16 cellular contexts compared by ENCODE assay signal in genomic region chr3:167870743-167871142, GRCh38.
DNase-seq lines count a peak whose midpoint lies in the region; ATAC-seq and TF ChIP-seq lines count a peak whose summit lies in the region.
"Had no signal": no experiment of that assay in that cellular context is flagged by ENCODE, and none has a peak within 500 bp of the region (broad histone marks: within the 10 kb centered on the region; RNA-seq: fewer than 3 reads in every experiment).

No MANE protein-coding gene starts in this region.

- peak overlapping the region; percentile 61 to 90 (median 78) for H3K27ac ChIP-seq in heart left ventricle
- H3K27ac ChIP-seq in psoas muscle, result peak overlapping the region; percentile 66
- peak overlapping the region; percentile 45 for H3K27ac ChIP-seq in subcutaneous abdominal adipose tissue (ENCODE audit: low read depth, low read length)
- H3K27ac ChIP-seq: 22Rv1, A549, C4-2B, HL-60 had no signal

- H3K9ac ChIP-seq in subcutaneous abdominal adipose tissue (ENCODE audit: low read length in 5 of 5), result peak overlapping the region in 1 of 5 donors; percentile 1

- intact Hi-C loops in heart left ventricle (cut with DNase I), result loop anchor here in 4 of 10 donors (5.0 to 10.0 kb wide), 3 partner anchors 133 to 466 kb away; partner anchors contain the start of genes SERPINI1 (in 3 of the 4) and PDCD10 (in 2 of the 4)
- intact Hi-C loops in Right ventricle myocardium superior (cut with DNase I), result no loop called here
- intact Hi-C loops in psoas muscle (cut with DNase I), result no loop called here

- WGBS in heart left ventricle, 4 donors, result 63 to 77% (median 72%) methylated on average over 4 of the region's 4 CpGs
- WGBS in psoas muscle, 3 donors, result 68 to 73% (median 71%) methylated on average over 4 of the region's 4 CpGs

- H3K9me3 ChIP-seq in heart left ventricle (peaks cover 0 to 5% (median 0%) of the 10 kb centered on the region in 12 donors), psoas muscle (no peaks in the 10 kb centered on the region), subcutaneous abdominal adipose tissue (ENCODE audit: control insufficient read depth in 5 of 5, low read length in 5 of 5) (no peaks in the 10 kb centered on the region)
- H3K9me3 ChIP-seq: A549, Caco-2 had no signal

- DNase-seq in heart left ventricle (no peak), Right ventricle myocardium superior (no peak), NCI-H69 (lab: John Stamatoyannopoulos, UW) (peak; percentile 13), psoas muscle (no peak), anterior cingulate cortex (lab: John Stamatoyannopoulos, UW) (no peak)
- DNase-seq: AML-193; Caco-2; CD4-positive, alpha-beta T cell; HCEC 1CT had no signal

- H3K27me3 ChIP-seq in heart left ventricle, result no peaks in the 10 kb centered on the region
- H3K27me3 ChIP-seq in psoas muscle (ENCODE audit: insufficient read depth in 3 of 3, low read length in 2 of 3), result no peaks in the 10 kb centered on the region
- no peaks in the 10 kb centered on the region for H3K27me3 ChIP-seq in subcutaneous abdominal adipose tissue (ENCODE audit: control insufficient read depth in 5 of 5, insufficient read depth in 4 of 5, low read length in 5 of 5)

- H3K4me1 ChIP-seq in heart left ventricle (peaks cover 3 to 62% (median 43%) of the 10 kb centered on the region in 12 donors), psoas muscle (peaks cover 7% of the 10 kb centered on the region), subcutaneous abdominal adipose tissue (ENCODE audit: control insufficient read depth in 5 of 5, insufficient read depth in 5 of 5, low read length in 5 of 5) (peaks cover 0 to 27% (median 6%) of the 10 kb centered on the region in 5 donors)
- H3K4me1 ChIP-seq: Caco-2 had no signal

- no peak for TF ChIP-seq POLR2A in heart left ventricle (IDR thresholded peaks at IDR 0.05)

- H3K4me3 ChIP-seq in heart left ventricle, result peak overlapping the region in 2 of 12 donors; percentile 14 to 21
- H3K4me3 ChIP-seq in psoas muscle, result no peak overlapping the region
- H3K4me3 ChIP-seq in subcutaneous abdominal adipose tissue (ENCODE audit: low read depth in 1 of 5, low read length in 5 of 5), result no peak overlapping the region
- H3K4me3 ChIP-seq: A549, GM23338 had no signal

- TF ChIP-seq CTCF in heart left ventricle (IDR thresholded peaks at IDR 0.05) (no peak), psoas muscle (IDR thresholded peaks at IDR 0.05) (no peak)

- H3K36me3 ChIP-seq in heart left ventricle (peaks cover 0 to 2% (median 0%) of the 10 kb centered on the region in 9 donors), psoas muscle (ENCODE audit: insufficient read depth in 1 of 2, low read depth in 1 of 2) (no peaks in the 10 kb centered on the region), subcutaneous abdominal adipose tissue (ENCODE audit: control insufficient read depth in 5 of 5, insufficient read depth in 5 of 5, low read length in 5 of 5) (no peaks in the 10 kb centered on the region)

- ATAC-seq in heart left ventricle (peak in 2 of 4 donors; percentile 53 to 78), Right ventricle myocardium superior (ENCODE audit: poor library complexity) (no peak), psoas muscle (no peak), HG02798 (IDR thresholded peaks at IDR 0.05; ENCODE audit: poor library complexity, unreplicated experiment) (no peak)
- ATAC-seq: A549, GM23338 had no signal
